23 cellular contexts compared by ENCODE assay signal in genomic region chr14:101151930-101152310, GRCh38.
"Had no signal": no experiment of that assay in that cellular context is flagged by ENCODE, and none has a peak within 500 bp of the region (broad histone marks: within the 10 kb centered on the region; RNA-seq: fewer than 3 reads in every experiment).

No MANE protein-coding gene starts in this region.

- H3K4me2 ChIP-seq: neural progenitor cell had no signal

- H3K27me3 ChIP-seq: adrenal gland, neural progenitor cell, ovary, upper lobe of left lung had no signal

- FAIRE-seq: bronchial epithelial cell, keratinocyte, TTC549 had no signal

- H3K9me3 ChIP-seq: adrenal gland, ovary, prostate gland, upper lobe of left lung had no signal

- DNase-seq: activated CD4-positive, alpha-beta T cell treated with anti-CD3 and anti-CD28 coated beads, Interleukin-2, amount 50 U/mL, for 4 hours; activated CD8-positive, alpha-beta memory T cell treated with anti-CD3 and anti-CD28 coated beads for 24 hours; activated CD8-positive, alpha-beta memory T cell treated with anti-CD3 and anti-CD28 coated beads, Interleukin-2, amount 50 U/mL, for 4 hours; activated T-cell treated with anti-CD3 and anti-CD28 coated beads, Interleukin-2, amount 50 U/mL, for 24 hours; adrenal gland; cerebellar nuclear complex; cortex of kidney; heart right ventricle; lower lobe of right lung; naive thymus-derived CD8-positive, alpha-beta T cell; ovary; stimulated activated CD4-positive, alpha-beta T cell treated with anti-CD3 and anti-CD28 coated beads, Interleukin-4, amount 100 ng/mL, for 24 hours; stimulated activated naive CD8-positive, alpha-beta T cell treated with anti-CD3 and anti-CD28 coated beads, Interleukin-15, Interleukin-2, amounts not matched to agents 100 U/mL and 50 U/mL, for 24 hours; T-helper 1 cell had no signal

- H3K27ac Mint-ChIP-seq: activated naive CD4-positive, alpha-beta T cell treated with anti-CD3 and anti-CD28 coated beads, Interleukin-2, amount 50 U/mL, for 72 hours; activated T-cell treated with anti-CD3 and anti-CD28 coated beads, Interleukin-2, amount 50 U/mL, for 24 hours; activated T-helper 17 cell treated with anti-CD3 and anti-CD28 coated beads, Interleukin-2, amount 50 U/mL, for 72 hours; naive thymus-derived CD8-positive, alpha-beta T cell; neural progenitor cell had no signal

- H3K4me3 Mint-ChIP-seq: activated T-cell treated with anti-CD3 and anti-CD28 coated beads, Interleukin-2, amount 50 U/mL, for 24 hours; activated T-helper 17 cell treated with anti-CD3 and anti-CD28 coated beads, Interleukin-2, amount 50 U/mL, for 72 hours; naive thymus-derived CD8-positive, alpha-beta T cell; neural progenitor cell had no signal

- H3K36me3 ChIP-seq: adrenal gland, heart right ventricle, lower lobe of right lung, neural progenitor cell, ovary, prostate gland, upper lobe of left lung had no signal

- H3K9ac ChIP-seq: neural progenitor cell had no signal

- H3K4me3 ChIP-seq: adrenal gland, lower lobe of right lung, neural progenitor cell, ovary, prostate gland, upper lobe of left lung had no signal

- H3K27ac ChIP-seq: adrenal gland, epithelial cell of prostate, heart right ventricle, lower lobe of right lung, neural progenitor cell, ovary, prostate gland, upper lobe of left lung had no signal

- H3K4me1 ChIP-seq: adrenal gland, heart right ventricle, lower lobe of right lung, prostate gland, upper lobe of left lung had no signal

- H3K4me1 Mint-ChIP-seq: activated T-helper 17 cell treated with anti-CD3 and anti-CD28 coated beads, Interleukin-2, amount 50 U/mL, for 72 hours had no signal
